ENCODE assay signal across 8 cellular contexts in genomic region chr17:39634384-39634871, GRCh38. TPM values are rescaled to one million over a fixed set of nuclear protein-coding genes. Genes with fewer than 3 reads are reported as not detected.
DNase-seq lines count a peak whose midpoint lies in the region; ATAC-seq and TF ChIP-seq lines count a peak whose summit lies in the region.

No MANE protein-coding gene starts in this region.

- H3K27ac Mint-ChIP-seq in activated naive CD4-positive, alpha-beta T cell treated with anti-CD3 and anti-CD28 coated beads, Interleukin-2, amount 50 U/mL, for 24 hours: peak overlapping the region; percentile 2

- H3K4me2 ChIP-seq in hepatocyte: no peak overlapping the region

- H3K4me3 Mint-ChIP-seq in activated naive CD4-positive, alpha-beta T cell treated with anti-CD3 and anti-CD28 coated beads, Interleukin-2, amount 50 U/mL, for 24 hours: no peak overlapping the region

- H3K4me3 ChIP-seq in WERI-Rb-1 (ENCODE audit: low read depth, low read length): no peak overlapping the region
- H3K4me3 ChIP-seq in hepatocyte: no peak overlapping the region
- no peak overlapping the region for H3K4me3 ChIP-seq in thyroid gland (replicated peaks in 1 of 3)

- peaks cover 4% of the 10 kb centered on the region for H3K36me3 Mint-ChIP-seq in activated naive CD4-positive, alpha-beta T cell treated with anti-CD3 and anti-CD28 coated beads, Interleukin-2, amount 50 U/mL, for 24 hours

- H3K27me3 Mint-ChIP-seq in activated naive CD4-positive, alpha-beta T cell treated with anti-CD3 and anti-CD28 coated beads, Interleukin-2, amount 50 U/mL, for 24 hours: peaks cover 3% of the 10 kb centered on the region

- no peaks in the 10 kb centered on the region for H3K9me3 Mint-ChIP-seq in activated naive CD4-positive, alpha-beta T cell treated with anti-CD3 and anti-CD28 coated beads, Interleukin-2, amount 50 U/mL, for 24 hours

- TF ChIP-seq CTCF in WERI-Rb-1 (IDR thresholded peaks at IDR 0.05; ENCODE audit: low read depth, low read length) (peak; percentile 55), hepatocyte (IDR thresholded peaks at IDR 0.05; ENCODE audit: poor library complexity) (peak; percentile 69), thyroid gland (IDR thresholded peaks at IDR 0.05) (peak in 5 of 6 experiments; percentile 49 to 78 (median 65))

- H3K36me3 ChIP-seq in WERI-Rb-1 (peaks cover 11% of the 10 kb centered on the region), hepatocyte (replicated peaks; ENCODE audit: insufficient read depth, low read depth) (no peaks in the 10 kb centered on the region), thyroid gland (no peaks in the 10 kb centered on the region)

- H3K79me2 ChIP-seq in hepatocyte: peaks cover 23% of the 10 kb centered on the region

- H3K4me1 Mint-ChIP-seq in activated naive CD4-positive, alpha-beta T cell treated with anti-CD3 and anti-CD28 coated beads, Interleukin-2, amount 50 U/mL, for 24 hours: peaks cover 42% of the 10 kb centered on the region

- no peak for TF ChIP-seq POLR2A in thyroid gland (IDR thresholded peaks at IDR 0.05)
- no peak for TF ChIP-seq POLR2A in GM18505 (IDR thresholded peaks at IDR 0.05; ENCODE audit: borderline replicate concordance, extremely low read depth, insufficient read depth, insufficient read length)

- H3K9me3 ChIP-seq in WERI-Rb-1 (ENCODE audit: severe bottlenecking) (no peaks in the 10 kb centered on the region), hepatocyte (ENCODE audit: low read depth) (no peaks in the 10 kb centered on the region), thyroid gland (no peaks in the 10 kb centered on the region)

- peaks cover 40% of the 10 kb centered on the region for H3K4me1 ChIP-seq in hepatocyte (ENCODE audit: insufficient read depth)
- peaks cover 16 to 28% of the 10 kb centered on the region in 2 donors for H3K4me1 ChIP-seq in thyroid gland

- no peaks in the 10 kb centered on the region for H3K9me2 ChIP-seq in hepatocyte (replicated peaks; ENCODE audit: insufficient read depth)

- WGBS in hepatocyte (ENCODE audit: low lambda C conversion rate, missing lambda C conversion rate): 48% methylated on average over 2 of the region's 2 CpGs
- 45 to 54% methylated on average over 2 of the region's 2 CpGs for WGBS in thyroid gland, 2 donors

- no peak for DNase-seq in activated naive CD4-positive, alpha-beta T cell treated with Interleukin-2 at 50 U/mL for 16 hours
- DNase-seq in M059J (ENCODE audit: low read depth) (peak; percentile 38), WERI-Rb-1 (peak; percentile 44), hepatocyte (ENCODE audit: low spot score) (peak; percentile 69), thyroid gland (no peak), sciatic nerve (ENCODE audit: low spot score) (no peak)

- no peak for ATAC-seq in GM18505 (IDR thresholded peaks at IDR 0.05; ENCODE audit: unreplicated experiment)
- no peak for ATAC-seq in sciatic nerve

- H3K27me3 ChIP-seq in WERI-Rb-1 (ENCODE audit: insufficient read depth, low read depth, severe bottlenecking): no peaks in the 10 kb centered on the region
- H3K27me3 ChIP-seq in hepatocyte: no peaks in the 10 kb centered on the region
- H3K27me3 ChIP-seq in thyroid gland: no peaks in the 10 kb centered on the region

- H4K20me1 ChIP-seq in hepatocyte (ENCODE audit: insufficient read depth, poor library complexity, severe bottlenecking): no peaks in the 10 kb centered on the region

- intact Hi-C loops in thyroid gland (cut with DNase I): loop anchor here (5.0 kb wide), 1 partner anchor 108 kb away; no protein-coding TSS in a partner anchor
- intact Hi-C loops in sciatic nerve (cut with DNase I): no loop called here

- H3K27ac ChIP-seq in WERI-Rb-1: peak overlapping the region; percentile 7
- no peak overlapping the region for H3K27ac ChIP-seq in hepatocyte
- no peak overlapping the region for H3K27ac ChIP-seq in thyroid gland

- no peak overlapping the region for H2AFZ ChIP-seq in hepatocyte

RNA-seq across cellular contexts. Expression of gene STARD3, which starts 2.5 kb away (rescaled TPM):
- total RNA-seq in M059J (2014; rRNA removed; shearing (Covaris generic)): 20.8 and 33.1 TPM in 2 replicates
- 61.6 and 76.5 TPM in 2 replicates for total RNA-seq in hepatocyte
- 89.0 and 90.3 TPM in 2 replicates for polyA plus RNA-seq in hepatocyte
- total RNA-seq in thyroid gland: 10 to 100 TPM; 44.5 to 73.6 (median 53.0) TPM
- total RNA-seq in sciatic nerve: 81.8 TPM

RNA-seq across cellular contexts. Expression of gene PPP1R1B, which starts 7.7 kb away (rescaled TPM):
- total RNA-seq in M059J (2014; rRNA removed; shearing (Covaris generic)): not detected in 2 replicates
- total RNA-seq in hepatocyte (1.5 TPM in 2 replicates), thyroid gland (1 to 10 TPM in 1 of 4 donors, not detected in 3; 1.2 TPM), sciatic nerve (3.3 TPM)
- 3.7 TPM in 2 replicates for polyA plus RNA-seq in hepatocyte

RNA-seq across cellular contexts. Expression of gene NEUROD2, which starts 26.7 kb away (rescaled TPM):
- not detected in 2 replicates for total RNA-seq in M059J (2014; rRNA removed; shearing (Covaris generic))
- total RNA-seq in hepatocyte: not detected in 2 replicates
- polyA plus RNA-seq in hepatocyte: not detected in 2 replicates
- not detected for total RNA-seq in thyroid gland
- total RNA-seq in sciatic nerve: not detected

RNA-seq across cellular contexts. Expression of gene TCAP, which starts 30.7 kb away (rescaled TPM):
- 0.05 TPM in 1 of 2 replicates, not detected in the other for total RNA-seq in M059J (2014; rRNA removed; shearing (Covaris generic))
- total RNA-seq in hepatocyte (0.90 and 1.0 TPM in 2 replicates), thyroid gland (1 to 10 TPM in 3 of 4 donors, under 1 TPM in 1; 0.63 to 2.1 (median 1.5) TPM), sciatic nerve (2.0 TPM)
- polyA plus RNA-seq in hepatocyte: 0.64 and 0.66 TPM in 2 replicates

RNA-seq across cellular contexts. Expression of gene PNMT, which starts 33.8 kb away (rescaled TPM):
- not detected in 2 replicates for total RNA-seq in M059J (2014; rRNA removed; shearing (Covaris generic))
- total RNA-seq in hepatocyte (51.9 and 64.5 TPM in 2 replicates), thyroid gland (1 to 10 TPM in 3 of 4 donors, not detected in 1; 1.1 to 3.3 (median 1.2) TPM), sciatic nerve (1.3 TPM)
- polyA plus RNA-seq in hepatocyte: 203 and 204 TPM in 2 replicates

Comparison
In these comparisons a context has a peak if more than half of its experiments do, and no peak if none do; other contexts are left out.
1. DNase-seq: peak in M059J (single experiment), WERI-Rb-1 (single experiment) and hepatocyte (single experiment); none in activated naive CD4-positive, alpha-beta T cell treated with Interleukin-2 at 50 U/mL for 16 hours (single experiment), thyroid gland (0 of 2) and sciatic nerve (single experiment).
2. Peak in every context shown above with its lines, with median percentiles within 50 percentile points of each other: CTCF ChIP-seq.